Comparison of ENCODE assay signal across 13 cellular contexts in genomic region chr4:38322709-38323108, GRCh38.
A peak's percentile ranks its signal among the peaks of the same experiment; 100 is the strongest.
DNase-seq lines count a peak whose midpoint lies in the region; ATAC-seq and TF ChIP-seq lines count a peak whose summit lies in the region.
"Had no signal": no experiment of that assay in that cellular context is flagged by ENCODE, and none has a peak within 500 bp of the region (broad histone marks: within the 10 kb centered on the region; RNA-seq: fewer than 3 reads in every experiment).

No MANE protein-coding gene starts in this region.

- peaks cover 15% of the 10 kb centered on the region for H3F3A ChIP-seq in MM.1S (ENCODE audit: insufficient read depth, low read length)

- DNase-seq in GM04503 (ENCODE audit: low read depth) = peak; percentile 46
- peak; percentile 87 for DNase-seq in NCI-H446 treated with DMSO at 0.1 percent for 48 hours (lab: John Stamatoyannopoulos, UW)
- DNase-seq in fibroblast of lung (ENCODE audit: low read depth in 2 of 2) = peak; percentile 88 to 94
- peak; percentile 64 for DNase-seq in sciatic nerve (ENCODE audit: low spot score)
- no peak for DNase-seq in dermis blood vessel endothelial cell
- DNase-seq in DMS53 (lab: John Stamatoyannopoulos, UW) = no peak
- no peak for DNase-seq in MM.1S
- DNase-seq: activated naive CD8-positive, alpha-beta T cell treated with anti-CD3 and anti-CD28 coated beads for 36 hours; GF-D8; stimulated activated CD8-positive, alpha-beta memory T cell treated with anti-CD3 and anti-CD28 coated beads, Interleukin-4, amount 100 ng/mL, for 48 hours had no signal

- H3K4me1 ChIP-seq in fibroblast of lung (ENCODE audit: control insufficient read depth, extremely low read depth, insufficient read depth, low read length) (peaks cover 5% of the 10 kb centered on the region), MM.1S (ENCODE audit: low read length) (peaks cover 17% of the 10 kb centered on the region)

- H3K9me3 ChIP-seq in fibroblast of lung (ENCODE audit: control insufficient read depth, insufficient read depth, low read depth, low read length) (no peaks in the 10 kb centered on the region), MM.1S (replicated peaks; ENCODE audit: insufficient read depth, low read length) (no peaks in the 10 kb centered on the region)
- H3K9me3 ChIP-seq: right lobe of liver had no signal

- no peak overlapping the region for H3K9ac ChIP-seq in fibroblast of lung (ENCODE audit: insufficient read depth, low read length)
- H3K9ac ChIP-seq in MM.1S (ENCODE audit: low read length) = no peak overlapping the region

- H4K20me1 ChIP-seq in fibroblast of lung (ENCODE audit: control insufficient read depth, extremely low read depth, insufficient read depth, low read length) (no peaks in the 10 kb centered on the region), MM.1S (ENCODE audit: insufficient read depth, low read length) (no peaks in the 10 kb centered on the region)

- no peaks in the 10 kb centered on the region for H3K9me2 ChIP-seq in MM.1S (replicated peaks; ENCODE audit: insufficient read depth, low read length)

- H3K36me3 ChIP-seq in fibroblast of lung (ENCODE audit: control insufficient read depth, insufficient read depth, low read length) (no peaks in the 10 kb centered on the region), MM.1S (replicated peaks; ENCODE audit: insufficient read depth, low read length) (no peaks in the 10 kb centered on the region)
- H3K36me3 ChIP-seq: right lobe of liver had no signal

- H3K4me3 ChIP-seq in fibroblast of lung (replicated peaks in 1 of 4; ENCODE audit: control extremely low read depth in 1 of 4, insufficient read depth in 1 of 4, low read depth in 3 of 4, low read length in 4 of 4) (no peak overlapping the region), MM.1S (ENCODE audit: low read length) (no peak overlapping the region)
- H3K4me3 ChIP-seq: lung, right lobe of liver had no signal

- no peak for ATAC-seq in sciatic nerve
- ATAC-seq in activated CD4-positive, CD25-positive, alpha-beta regulatory T cell treated with anti-CD3 and anti-CD28 coated beads, Interleukin-2, amount 50 U/mL, for 24 hours = no peak

- H3K4me2 ChIP-seq in fibroblast of lung (ENCODE audit: extremely low read depth, insufficient read depth, low read length) (no peak overlapping the region), MM.1S (ENCODE audit: low read depth, low read length) (no peak overlapping the region)

- no peak overlapping the region for H2AFZ ChIP-seq in fibroblast of lung (ENCODE audit: low read length)
- no peak overlapping the region for H2AFZ ChIP-seq in MM.1S (ENCODE audit: low read length)

- H3K27ac ChIP-seq in fibroblast of lung (ENCODE audit: insufficient read depth, low read length) (no peak overlapping the region), MM.1S (ENCODE audit: low read length) (no peak overlapping the region)
- H3K27ac ChIP-seq: right lobe of liver had no signal

- no peaks in the 10 kb centered on the region for H3K79me2 ChIP-seq in fibroblast of lung (ENCODE audit: control insufficient read depth, insufficient read depth, low read length)
- H3K79me2 ChIP-seq in MM.1S (ENCODE audit: low read length) = no peaks in the 10 kb centered on the region

- TF ChIP-seq CTCF in fibroblast of lung (conservative IDR thresholded peaks at IDR 0.05 in 1 of 2, IDR thresholded peaks at IDR 0.05 in 1 of 2; ENCODE audit: low read depth in 1 of 2, low read length in 2 of 2) (peak in 1 of 2 donors; percentile 5), MM.1S (IDR thresholded peaks at IDR 0.05; ENCODE audit: low read length) (no peak)

- H3K27me3 ChIP-seq in fibroblast of lung (ENCODE audit: control insufficient read depth, insufficient read depth, low read length) (no peaks in the 10 kb centered on the region), MM.1S (replicated peaks; ENCODE audit: insufficient read depth, low read length) (no peaks in the 10 kb centered on the region)
- H3K27me3 ChIP-seq: right lobe of liver had no signal

- intact Hi-C loops in sciatic nerve (cut with DNase I) = no loop called here

Comparison
In these comparisons a context has a peak if more than half of its experiments do, and no peak if none do; other contexts are left out.
1. DNase-seq: peak in GM04503 (single experiment), NCI-H446 treated with DMSO at 0.1 percent for 48 hours (single experiment), fibroblast of lung (2 of 2) and sciatic nerve (single experiment); none in dermis blood vessel endothelial cell (single experiment), DMS53 (single experiment) and MM.1S (single experiment).